Comparison of ENCODE assay signal across 12 cellular contexts in genomic region chr16:85571563-85571812, GRCh38. TPM values are rescaled to one million over a fixed set of nuclear protein-coding genes. Genes with fewer than 3 reads are reported as not detected.
DNase-seq lines count a peak whose midpoint lies in the region; ATAC-seq and TF ChIP-seq lines count a peak whose summit lies in the region.
"Had no signal": no experiment of that assay in that cellular context is flagged by ENCODE, and none has a peak within 500 bp of the region (broad histone marks: within the 10 kb centered on the region; RNA-seq: fewer than 3 reads in every experiment).

No MANE protein-coding gene starts in this region.

- H3K4me2 ChIP-seq in DND-41 (ENCODE audit: insufficient read depth, low read length), result no peak overlapping the region
- H3K4me2 ChIP-seq in trophoblast cell (ENCODE audit: low read length), result no peak overlapping the region
- no peak overlapping the region for H3K4me2 ChIP-seq in Karpas-422 (ENCODE audit: low read depth, low read length, poor library complexity, severe bottlenecking)

- CTCF ChIA-PET in HEK293 (lab: Yijun Ruan, JAX), result interaction anchor here (1.0 kb wide), 1 partner anchor 45 kb away, joined by 3 read pairs; no protein-coding TSS in a partner anchor

- POLR2A ChIA-PET in HEK293 (lab: Yijun Ruan, JAX), result no interaction called here

- no peak overlapping the region for H2BK12ac ChIP-seq in trophoblast cell (ENCODE audit: low read length)

- peak overlapping the region; percentile 67 for H3K27ac ChIP-seq in DND-41 (ENCODE audit: low read length)
- H3K27ac ChIP-seq in HEK293 (ENCODE audit: extremely low read depth, low read depth, low read length), result no peak overlapping the region
- H3K27ac ChIP-seq in trophoblast cell (ENCODE audit: low read depth, low read length), result no peak overlapping the region
- H3K27ac ChIP-seq in Karpas-422 (ENCODE audit: low read length), result no peak overlapping the region
- H3K27ac ChIP-seq: body of pancreas had no signal

- H3K27me3 ChIP-seq in DND-41 (ENCODE audit: insufficient read depth, low read length, poor library complexity), result no peaks in the 10 kb centered on the region
- H3K27me3 ChIP-seq in trophoblast cell (ENCODE audit: insufficient read depth, low read length), result no peaks in the 10 kb centered on the region
- no peaks in the 10 kb centered on the region for H3K27me3 ChIP-seq in Karpas-422 (ENCODE audit: low read length)
- H3K27me3 ChIP-seq: body of pancreas, esophagus muscularis mucosa, MG63 had no signal

- H3K23ac ChIP-seq in trophoblast cell (ENCODE audit: low read length), result no peak overlapping the region

- H2BK120ac ChIP-seq in trophoblast cell (ENCODE audit: insufficient read depth, low read length, poor library complexity), result no peak overlapping the region

- peaks cover 40% of the 10 kb centered on the region for H3K4me1 ChIP-seq in DND-41 (ENCODE audit: insufficient read depth, low read length)
- H3K4me1 ChIP-seq in HEK293 (ENCODE audit: control insufficient read depth, insufficient read depth, low read length), result peaks cover 21% of the 10 kb centered on the region
- peaks cover 17 to 24% of the 10 kb centered on the region in 2 experiments for H3K4me1 ChIP-seq in trophoblast cell (ENCODE audit: control insufficient read depth in 1 of 2, insufficient read depth in 2 of 2, low read length in 2 of 2)
- H3K4me1 ChIP-seq in Karpas-422 (ENCODE audit: low read length), result peaks cover 15% of the 10 kb centered on the region

- H4K12ac ChIP-seq in trophoblast cell (ENCODE audit: low read depth, low read length), result no peak overlapping the region

- H3K14ac ChIP-seq in trophoblast cell (ENCODE audit: low read length), result no peak overlapping the region

- peaks cover 43% of the 10 kb centered on the region for H3K36me3 ChIP-seq in DND-41 (ENCODE audit: insufficient read depth, low read length)
- peaks cover 0 to 6% of the 10 kb centered on the region in 2 experiments; a peak in 1 of 3 replicates for H3K36me3 ChIP-seq in HEK293 (ENCODE audit: control insufficient read depth in 2 of 2, insufficient read depth in 1 of 2, low read length in 2 of 2)
- H3K36me3 ChIP-seq in trophoblast cell (ENCODE audit: control insufficient read depth in 1 of 2, insufficient read depth in 2 of 2, low read length in 2 of 2), result peaks cover 8 to 14% of the 10 kb centered on the region in 2 experiments
- no peaks in the 10 kb centered on the region for H3K36me3 ChIP-seq in Karpas-422 (ENCODE audit: insufficient read depth, low read length)
- H3K36me3 ChIP-seq: esophagus muscularis mucosa, MG63 had no signal

- H4K20me1 ChIP-seq in DND-41 (ENCODE audit: insufficient read depth, low read length), result peaks cover 90% of the 10 kb centered on the region
- H4K20me1 ChIP-seq in Karpas-422 (ENCODE audit: insufficient read depth, low read depth, low read length), result peaks cover 5% of the 10 kb centered on the region; the same call in 1 of the 2 replicates

- no peak for ATAC-seq in DND-41 (ENCODE audit: insufficient read depth, low read depth)
- ATAC-seq: body of pancreas had no signal

- H3K4me3 ChIP-seq in DND-41 (ENCODE audit: low read depth in 1 of 2, low read length in 2 of 2) (no peak overlapping the region), HEK293 (ENCODE audit: low read depth, low read length) (no peak overlapping the region), trophoblast cell (ENCODE audit: low read depth, low read length) (peak overlapping the region; percentile 10), Karpas-422 (ENCODE audit: low read length) (no peak overlapping the region)
- H3K4me3 ChIP-seq: body of pancreas, esophagus muscularis mucosa, MG63 had no signal

- no peak overlapping the region for H2BK5ac ChIP-seq in trophoblast cell (ENCODE audit: low read depth, low read length, poor library complexity)

- intact Hi-C loops in activated T-helper 2 cell treated with anti-CD3 and anti-CD28 coated beads, Interferon-gamma antibody, Interleukin-2, Interleukin-4, amounts not matched to agents 10 μg/mL and 5 μg/mL and 100 μg/mL, durations not matched to agents 14 hours and 24 hours and 36 hours (cut with micrococcal nuclease), result loop anchor here (2.0 kb wide), 1 partner anchor 15 kb away; no protein-coding TSS in a partner anchor
- intact Hi-C loops in posterior vena cava (cut with DNase I), result no loop called here

- H3K79me2 ChIP-seq in DND-41 (ENCODE audit: insufficient read depth, low read length) (peaks cover 100% of the 10 kb centered on the region), trophoblast cell (ENCODE audit: control insufficient read depth, insufficient read depth, low read length, poor library complexity) (peaks cover 3% of the 10 kb centered on the region), Karpas-422 (ENCODE audit: low read length) (no peaks in the 10 kb centered on the region)

- no peak overlapping the region for H3K4ac ChIP-seq in trophoblast cell (ENCODE audit: low read depth, low read length)

- peaks cover 48% of the 10 kb centered on the region for H3K4me1 Mint-ChIP-seq in activated T-helper 2 cell treated with anti-CD3 and anti-CD28 coated beads, Interferon-gamma antibody, Interleukin-2, Interleukin-4, amounts not matched to agents 10 μg/mL and 5 μg/mL and 100 μg/mL, durations not matched to agents 14 hours and 24 hours and 36 hours (ENCODE audit: low read depth)

- no peak overlapping the region for H3K9ac ChIP-seq in DND-41 (ENCODE audit: low read depth, low read length)
- H3K9ac ChIP-seq in trophoblast cell (ENCODE audit: low read length), result no peak overlapping the region
- no peak overlapping the region for H3K9ac ChIP-seq in Karpas-422 (ENCODE audit: low read length)

- TF ChIP-seq CTCF in DND-41 (IDR thresholded peaks at IDR 0.05; ENCODE audit: borderline replicate concordance, extremely low read depth, low read length, poor library complexity, severe bottlenecking) (no peak), HEK293 (tag by site-specific recombination; IDR thresholded peaks at IDR 0.05) (no peak)

- peaks cover 3% of the 10 kb centered on the region for H3K79me1 ChIP-seq in trophoblast cell (ENCODE audit: low read length)

- H2AK5ac ChIP-seq in trophoblast cell (ENCODE audit: low read length), result no peak overlapping the region

- peaks cover 6% of the 10 kb centered on the region for H3K9me3 Mint-ChIP-seq in activated T-helper 2 cell treated with anti-CD3 and anti-CD28 coated beads, Interferon-gamma antibody, Interleukin-2, Interleukin-4, amounts not matched to agents 10 μg/mL and 5 μg/mL and 100 μg/mL, durations not matched to agents 14 hours and 24 hours and 36 hours

- no peak overlapping the region for H4K8ac ChIP-seq in trophoblast cell (ENCODE audit: low read depth, low read length)

- H3K27me3 Mint-ChIP-seq in activated T-helper 2 cell treated with anti-CD3 and anti-CD28 coated beads, Interferon-gamma antibody, Interleukin-2, Interleukin-4, amounts not matched to agents 10 μg/mL and 5 μg/mL and 100 μg/mL, durations not matched to agents 14 hours and 24 hours and 36 hours (ENCODE audit: low read depth), result no peaks in the 10 kb centered on the region

- peaks cover 7% of the 10 kb centered on the region for H3K9me3 ChIP-seq in DND-41 (ENCODE audit: insufficient read depth, low read length, severe bottlenecking)
- no peaks in the 10 kb centered on the region for H3K9me3 ChIP-seq in HEK293 (ENCODE audit: control insufficient read depth, insufficient read depth, low read depth, low read length)
- H3K9me3 ChIP-seq in trophoblast cell (ENCODE audit: insufficient read depth, low read depth, low read length), result peaks cover 6% of the 10 kb centered on the region
- H3K9me3 ChIP-seq in Karpas-422 (ENCODE audit: low read length), result no peaks in the 10 kb centered on the region
- H3K9me3 ChIP-seq: body of pancreas, esophagus muscularis mucosa, MG63 had no signal

- H3K27ac Mint-ChIP-seq in activated T-helper 2 cell treated with anti-CD3 and anti-CD28 coated beads, Interferon-gamma antibody, Interleukin-2, Interleukin-4, amounts not matched to agents 10 μg/mL and 5 μg/mL and 100 μg/mL, durations not matched to agents 14 hours and 24 hours and 36 hours, result peak overlapping the region; percentile 8

- H3K18ac ChIP-seq in trophoblast cell (ENCODE audit: low read length), result peak overlapping the region; percentile 12

- WGBS in trophoblast cell (ENCODE audit: extremely low coverage, insufficient coverage, insufficient read length), result no CpG with 5 or more reads among the region's 7 CpGs

- H3K9me2 ChIP-seq in Karpas-422 (replicated peaks; ENCODE audit: insufficient read depth, low read length), result no peaks in the 10 kb centered on the region

- no peak overlapping the region for H3K4me3 Mint-ChIP-seq in activated T-helper 2 cell treated with anti-CD3 and anti-CD28 coated beads, Interferon-gamma antibody, Interleukin-2, Interleukin-4, amounts not matched to agents 10 μg/mL and 5 μg/mL and 100 μg/mL, durations not matched to agents 14 hours and 24 hours and 36 hours (ENCODE audit: low read depth)

- no peak overlapping the region for H4K91ac ChIP-seq in trophoblast cell (ENCODE audit: low read depth, low read length)

- peaks cover 40% of the 10 kb centered on the region for H3K36me3 Mint-ChIP-seq in activated T-helper 2 cell treated with anti-CD3 and anti-CD28 coated beads, Interferon-gamma antibody, Interleukin-2, Interleukin-4, amounts not matched to agents 10 μg/mL and 5 μg/mL and 100 μg/mL, durations not matched to agents 14 hours and 24 hours and 36 hours (ENCODE audit: low read depth)

- H2AFZ ChIP-seq in DND-41 (ENCODE audit: low read depth, low read length) (no peak overlapping the region), trophoblast cell (ENCODE audit: insufficient read depth, low read length, poor library complexity) (no peak overlapping the region), Karpas-422 (ENCODE audit: low read length) (no peak overlapping the region)

- DNase-seq in DND-41, result no peak
- no peak for DNase-seq in activated T-helper 2 cell treated with anti-CD3 and anti-CD28 coated beads, Interferon-gamma antibody, Interleukin-2, Interleukin-4, amounts not matched to agents 10 μg/mL and 5 μg/mL and 100 μg/mL, durations not matched to agents 14 hours and 24 hours and 36 hours (ENCODE audit: low spot score)
- no peak for DNase-seq in trophoblast cell
- no peak for DNase-seq in Karpas-422
- DNase-seq in stimulated activated CD4-positive, alpha-beta T cell treated with anti-CD3 and anti-CD28 coated beads, Interleukin-2, amount 100 ng/mL, for 48 hours, result no peak
- no peak for DNase-seq in posterior vena cava (ENCODE audit: low spot score)
- DNase-seq in NCI-H526 treated with DMSO at 0.1 percent for 48 hours (lab: John Stamatoyannopoulos, UW), result no peak
- DNase-seq: MG63, NCI-H510A treated with DMSO at 0.1 percent for 48 hours had no signal

TF ChIP-seq in HEK293, 187 proteins besides CTCF, POLR2A, EP300 and RAD21 (continues in another document):
- TF ChIP-seq ZEB2 (tag by site-specific recombination; IDR thresholded peaks at IDR 0.05) (no peak), ZNF830 (tag by site-specific recombination; IDR thresholded peaks at IDR 0.05; ENCODE audit: low read depth) (no peak)

RNA-seq across cellular contexts. Expression of gene GSE1, which starts 41.6 kb away (rescaled TPM):
- 37.2 and 39.4 TPM in 2 replicates for total RNA-seq in activated T-helper 2 cell treated with anti-CD3 and anti-CD28 coated beads, Interferon-gamma antibody, Interleukin-2, Interleukin-4, amounts not matched to agents 10 μg/mL and 5 μg/mL and 100 μg/mL, durations not matched to agents 14 hours and 24 hours and 36 hours
- polyA plus RNA-seq in trophoblast cell (2013), result 175 and 188 TPM in 2 replicates
- 1.9 and 6.0 TPM in 2 replicates for total RNA-seq in Karpas-422 (2014; rRNA removed; shearing (Covaris generic); ENCODE audit: low replicate concordance)
- total RNA-seq in posterior vena cava, result 10 to 100 TPM; 57.2 to 62.5 TPM
